Comparison of ENCODE assay signal across 8 cellular contexts in genomic region chr14:91573894-91574837, GRCh38.
DNase-seq lines count a peak whose midpoint lies in the region; ATAC-seq and TF ChIP-seq lines count a peak whose summit lies in the region.

No MANE protein-coding gene starts in this region.

- H4K20me1 ChIP-seq in PC-9 (ENCODE audit: insufficient read depth) = no peaks in the 10 kb centered on the region

- no CpG with 5 or more reads among the region's 59 CpGs for WGBS in neuronal stem cell (ENCODE audit: extremely low coverage in 2 of 2, insufficient read length in 2 of 2, insufficient replicate concordance in 1 of 2), 2 donors
- 1 to 4% (median 2%) methylated on average over 33 to 59 of the region's 59 CpGs for WGBS in stomach, 5 donors

- TF ChIP-seq POLR2A in stomach (IDR thresholded peaks at IDR 0.05) = no peak

- CTCF ChIA-PET in PC-9 (lab: Charles Lee) = no interaction called here

- H3K27ac ChIP-seq in PC-9 = no peak overlapping the region
- H3K27ac ChIP-seq in neuronal stem cell (replicated peaks; ENCODE audit: low read length) = no peak overlapping the region
- H3K27ac ChIP-seq in stomach = peak overlapping the region in 3 of 5 donors; percentile 5 to 47 (median 29)

- H3K79me1 ChIP-seq in neuronal stem cell (ENCODE audit: low read depth, low read length) = peaks cover 2% of the 10 kb centered on the region

- no peak overlapping the region for H4K91ac ChIP-seq in neuronal stem cell (ENCODE audit: low read depth, low read length, poor library complexity)

- peak overlapping the region; percentile 81 for H3K9ac ChIP-seq in neuronal stem cell (ENCODE audit: low read depth, low read length, poor library complexity)

- intact Hi-C loops in PC-9 (cut with micrococcal nuclease; ENCODE audit: unreplicated experiment) = no loop called here
- intact Hi-C loops in stomach (cut with DNase I; ENCODE audit: low total_unique reads) = no loop called here

- H3K23ac ChIP-seq in neuronal stem cell (ENCODE audit: low read depth, low read length, poor library complexity) = peak overlapping the region; percentile 49

- no peaks in the 10 kb centered on the region for H3K27me3 ChIP-seq in PC-9 (ENCODE audit: insufficient read depth, low read depth)
- H3K27me3 ChIP-seq in neuronal stem cell (ENCODE audit: control insufficient read depth in 3 of 3, insufficient read depth in 3 of 3, low read depth in 1 of 3, low read length in 3 of 3) = peaks cover 13 to 44% (median 27%) of the 10 kb centered on the region in 3 experiments
- H3K27me3 ChIP-seq in stomach = peaks cover 0 to 42% (median 8%) of the 10 kb centered on the region in 3 donors

- H3F3A ChIP-seq in PC-9 (ENCODE audit: insufficient read depth, low read depth) = no peaks in the 10 kb centered on the region

- H3K79me2 ChIP-seq in PC-9 (ENCODE audit: low read depth) = no peaks in the 10 kb centered on the region

- H2BK120ac ChIP-seq in neuronal stem cell (ENCODE audit: low read depth, low read length) = no peak overlapping the region

- no peaks in the 10 kb centered on the region for H3K9me3 ChIP-seq in PC-9 (ENCODE audit: insufficient read depth, low read depth)
- H3K9me3 ChIP-seq in neuronal stem cell (replicated peaks in 1 of 2; ENCODE audit: control insufficient read depth in 2 of 2, insufficient read depth in 1 of 2, low read depth in 1 of 2, low read length in 2 of 2) = peaks cover 0 to 4% of the 10 kb centered on the region in 2 donors
- H3K9me3 ChIP-seq in stomach = no peaks in the 10 kb centered on the region

- H2BK12ac ChIP-seq in neuronal stem cell (ENCODE audit: low read length) = no peak overlapping the region

- peak; percentile 60 for ATAC-seq in HG03442 (IDR thresholded peaks at IDR 0.05; ENCODE audit: unreplicated experiment)

- H2AFZ ChIP-seq in PC-9 = peak overlapping the region; percentile 91
- peak overlapping the region; percentile 89 for H2AFZ ChIP-seq in neuronal stem cell (ENCODE audit: low read length)

- POLR2A ChIA-PET in PC-9 (lab: Charles Lee; ENCODE audit: unreplicated experiment) = no interaction called here

- H3K4me1 ChIP-seq in PC-9 (replicated peaks; ENCODE audit: insufficient read depth) (no peaks in the 10 kb centered on the region), neuronal stem cell (ENCODE audit: control insufficient read depth in 2 of 2, insufficient read depth in 1 of 2, low read depth in 1 of 2, low read length in 2 of 2) (peaks cover 0 to 4% of the 10 kb centered on the region in 2 donors), stomach (peaks cover 6 to 16% (median 12%) of the 10 kb centered on the region in 4 donors)

- no peak for TF ChIP-seq EP300 in stomach (IDR thresholded peaks at IDR 0.05)

- H3K4ac ChIP-seq in neuronal stem cell (ENCODE audit: low read length) = no peak overlapping the region

- no TSS peak for BruUV-seq in PC-9 (replicated peaks; lab: Mats Ljungman, UMichigan)

- H4K8ac ChIP-seq in neuronal stem cell (ENCODE audit: low read depth, low read length) = no peak overlapping the region

- H2AK5ac ChIP-seq in neuronal stem cell (ENCODE audit: low read depth, low read length) = no peak overlapping the region

- no peak overlapping the region for H2BK15ac ChIP-seq in neuronal stem cell (ENCODE audit: low read length)

- H3K9me2 ChIP-seq in PC-9 (ENCODE audit: insufficient read depth) = no peaks in the 10 kb centered on the region

- H3K18ac ChIP-seq in neuronal stem cell (ENCODE audit: low read length) = peak overlapping the region; percentile 85

- H3K4me2 ChIP-seq in PC-9 (peak overlapping the region; percentile 90), neuronal stem cell (ENCODE audit: insufficient read depth, low read length, poor library complexity, severe bottlenecking) (peak overlapping the region; percentile 77)

- TF ChIP-seq CTCF in PC-9 (conservative IDR thresholded peaks at IDR 0.05) (no peak), fibroblast of pulmonary artery (IDR thresholded peaks at IDR 0.05; ENCODE audit: low read length, missing control alignments) (no peak), stomach (IDR thresholded peaks at IDR 0.05) (no peak)

- no peak overlapping the region for H2BK5ac ChIP-seq in neuronal stem cell (ENCODE audit: low read length)

- H3K36me3 ChIP-seq in PC-9 (ENCODE audit: low read depth) = no peaks in the 10 kb centered on the region
- peaks cover 0 to 2% of the 10 kb centered on the region in 2 donors for H3K36me3 ChIP-seq in neuronal stem cell (replicated peaks in 1 of 2; ENCODE audit: control insufficient read depth in 2 of 2, insufficient read depth in 2 of 2, low read length in 2 of 2)
- no peaks in the 10 kb centered on the region for H3K36me3 ChIP-seq in stomach

- H3K4me3 ChIP-seq in PC-9 (peak overlapping the region; percentile 62; the same call in 1 of the 2 replicates), fibroblast of pulmonary artery (replicated peaks; ENCODE audit: low read depth, low read length) (peak overlapping the region; percentile 27), neuronal stem cell (ENCODE audit: low read length in 2 of 2) (peak overlapping the region; percentile 3 to 73), stomach (peak overlapping the region; percentile 42 to 66 (median 49))

- H3K14ac ChIP-seq in neuronal stem cell (ENCODE audit: low read length) = peak overlapping the region; percentile 89

- DNase-seq in COLO668 (lab: John Stamatoyannopoulos, UW; ENCODE audit: unreplicated experiment) = peak; percentile 86
- DNase-seq in PC-9 = peak; percentile 54 to 60
- DNase-seq in activated effector memory CD4-positive, alpha-beta T cell treated with Interleukin-2 at 50 U/mL for 16 hours = peak; percentile 43
- DNase-seq in fibroblast of pulmonary artery (ENCODE audit: low read depth) = peak; percentile 24
- peak; percentile 21 for DNase-seq in neuronal stem cell (ENCODE audit: low spot score)
- peak; percentile 62 for DNase-seq in stomach
- no peak for DNase-seq in epidermal melanocyte (ENCODE audit: insufficient read length, low spot score)

Comparison
In these comparisons a context has a peak if more than half of its experiments do, and no peak if none do; other contexts are left out.
1. H3K27ac ChIP-seq: peak in stomach (3 of 5); none in PC-9 (single experiment) and neuronal stem cell (single experiment).
2. Peak in every context shown above with its lines, with median percentiles within 50 percentile points of each other: H3K4me3 ChIP-seq.